1 cellular context compared by ENCODE assay signal in the genomic region with DNA sequence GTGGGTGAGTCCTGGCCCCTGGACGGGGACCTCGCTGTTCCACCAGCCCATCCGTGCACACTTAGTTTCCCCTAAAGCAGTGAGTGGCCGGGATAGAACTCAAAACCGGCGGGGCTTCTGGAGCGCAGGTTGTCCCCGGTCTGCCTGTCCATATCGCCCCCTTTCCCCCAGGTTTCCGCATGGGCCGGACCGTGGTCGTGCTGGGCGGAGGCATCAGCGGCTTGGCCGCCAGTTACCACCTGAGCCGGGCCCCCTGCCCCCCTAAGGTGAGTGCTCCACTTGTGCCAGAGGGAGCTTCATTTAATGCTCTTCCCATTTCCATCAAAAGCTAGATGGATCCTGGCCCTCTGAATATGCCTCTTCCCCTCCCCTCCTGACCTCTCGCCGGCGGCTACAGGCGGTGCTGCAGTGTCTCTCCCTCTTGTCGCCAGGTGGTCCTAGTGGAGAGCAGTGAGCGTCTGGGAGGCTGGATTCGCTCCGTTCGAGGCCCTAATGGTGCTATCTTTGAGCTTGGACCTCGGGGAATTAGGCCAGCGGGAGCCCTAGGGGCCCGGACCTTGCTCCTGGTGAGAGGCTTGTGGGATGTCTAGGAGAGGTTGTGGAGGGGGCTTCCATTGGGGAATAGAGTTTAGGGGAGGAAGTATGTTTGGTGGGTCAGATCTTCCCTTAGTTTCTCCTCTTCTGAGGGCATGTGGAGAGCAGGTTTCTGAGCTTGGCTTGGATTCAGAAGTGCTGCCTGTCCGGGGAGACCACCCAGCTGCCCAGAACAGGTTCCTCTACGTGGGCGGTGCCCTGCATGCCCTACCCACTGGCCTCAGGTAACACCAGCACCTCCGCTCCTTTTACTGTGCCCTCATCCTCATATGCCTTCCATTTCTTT.
TF ChIP-seq lines count a peak whose summit lies in the region.

No MANE protein-coding gene starts in this region.

TF ChIP-seq in GM12878, 131 proteins besides CTCF, POLR2A, EP300 and RAD21:
- TF ChIP-seq NFYA (IDR thresholded peaks at IDR 0.05; ENCODE audit: borderline replicate concordance, low read depth, low read length): no peak
- TF ChIP-seq, protein P1, sequence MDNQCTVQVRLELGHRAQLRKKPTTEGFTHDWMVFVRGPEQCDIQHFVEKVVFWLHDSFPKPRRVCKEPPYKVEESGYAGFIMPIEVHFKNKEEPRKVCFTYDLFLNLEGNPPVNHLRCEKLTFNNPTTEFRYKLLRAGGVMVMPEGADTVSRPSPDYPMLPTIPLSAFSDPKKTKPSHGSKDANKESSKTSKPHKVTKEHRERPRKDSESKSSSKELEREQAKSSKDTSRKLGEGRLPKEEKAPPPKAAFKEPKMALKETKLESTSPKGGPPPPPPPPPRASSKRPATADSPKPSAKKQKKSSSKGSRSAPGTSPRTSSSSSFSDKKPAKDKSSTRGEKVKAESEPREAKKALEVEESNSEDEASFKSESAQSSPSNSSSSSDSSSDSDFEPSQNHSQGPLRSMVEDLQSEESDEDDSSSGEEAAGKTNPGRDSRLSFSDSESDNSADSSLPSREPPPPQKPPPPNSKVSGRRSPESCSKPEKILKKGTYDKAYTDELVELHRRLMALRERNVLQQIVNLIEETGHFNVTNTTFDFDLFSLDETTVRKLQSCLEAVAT (IDR thresholded peaks at IDR 0.05): 0 out of 2 replicates have a peak, but pooled peaks have one; percentile 8
- TF ChIP-seq LARP7 (IDR thresholded peaks at IDR 0.05): peak; percentile 64; the same call in 1 of the 2 replicates
